Comparison of ENCODE assay signal across 1 cellular context in the genomic region with DNA sequence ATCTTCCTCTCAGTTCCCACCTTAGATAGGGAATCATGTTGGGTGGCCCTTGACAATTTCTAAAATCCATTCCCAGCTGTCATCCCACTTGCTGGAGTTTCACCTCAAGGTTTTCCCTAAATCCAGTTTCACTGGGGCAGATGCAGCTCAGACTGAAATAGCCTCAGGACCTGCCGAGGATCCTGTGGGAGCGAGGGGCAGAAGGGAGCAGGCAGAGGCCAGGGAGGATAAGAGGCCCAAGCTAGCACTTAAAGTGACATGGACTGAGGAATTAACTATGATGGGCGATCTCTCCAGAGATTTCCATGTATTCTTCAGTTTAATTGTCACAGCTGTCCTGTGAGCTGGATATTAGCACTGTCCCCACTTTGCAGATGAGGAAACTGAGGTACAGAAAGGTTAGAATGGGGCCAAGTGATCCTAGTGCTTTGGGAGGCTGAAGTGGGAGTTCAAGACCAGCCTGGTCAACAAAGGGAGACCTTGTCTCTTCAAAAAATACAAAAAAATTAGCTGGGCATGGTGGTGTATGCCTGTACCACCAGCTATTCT.
TF ChIP-seq lines count a peak whose summit lies in the region.

No MANE protein-coding gene starts in this region.

TF ChIP-seq in K562, 482 proteins besides CTCF, POLR2A, EP300 and RAD21:
- no peak for TF ChIP-seq ZNF511 (CRISPR knock-in tag; IDR thresholded peaks at IDR 0.05)
- no peak for TF ChIP-seq FIP1L1 (IDR thresholded peaks at IDR 0.05; ENCODE audit: low read depth, low read length, poor library complexity, severe bottlenecking)
- no peak for TF ChIP-seq SAFB (IDR thresholded peaks at IDR 0.05; ENCODE audit: borderline replicate concordance, low read depth, low read length)
- TF ChIP-seq ZNF79 (CRISPR knock-in tag; IDR thresholded peaks at IDR 0.05; ENCODE audit: low read depth), result no peak
- TF ChIP-seq, protein P1, sequence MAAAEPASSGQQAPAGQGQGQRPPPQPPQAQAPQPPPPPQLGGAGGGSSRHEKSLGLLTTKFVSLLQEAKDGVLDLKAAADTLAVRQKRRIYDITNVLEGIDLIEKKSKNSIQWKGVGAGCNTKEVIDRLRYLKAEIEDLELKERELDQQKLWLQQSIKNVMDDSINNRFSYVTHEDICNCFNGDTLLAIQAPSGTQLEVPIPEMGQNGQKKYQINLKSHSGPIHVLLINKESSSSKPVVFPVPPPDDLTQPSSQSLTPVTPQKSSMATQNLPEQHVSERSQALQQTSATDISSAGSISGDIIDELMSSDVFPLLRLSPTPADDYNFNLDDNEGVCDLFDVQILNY (CRISPR knock-in tag; IDR thresholded peaks at IDR 0.05), result no peak
- TF ChIP-seq TAL1 (IDR thresholded peaks at IDR 0.05), result no peak
- TF ChIP-seq ZNF239 (CRISPR knock-in tag; IDR thresholded peaks at IDR 0.05), result no peak
- TF ChIP-seq RBM25 (IDR thresholded peaks at IDR 0.05; ENCODE audit: low read depth, low read length, severe bottlenecking), result peak; percentile 75
- no peak for TF ChIP-seq TRIM28 (IDR thresholded peaks at IDR 0.05)
- peak; percentile 45; the same call in 1 of the 2 replicates for TF ChIP-seq BCOR (IDR thresholded peaks at IDR 0.05)
TF ChIP-seq in K562: peak in this region for 2.
